In genomic region chr17:76792348-76792747, GRCh38 we compare ENCODE assay signal across 26 cellular contexts.
"Had no signal": no experiment of that assay in that cellular context is flagged by ENCODE, and none has a peak within 500 bp of the region (broad histone marks: within the 10 kb centered on the region; RNA-seq: fewer than 3 reads in every experiment).

No MANE protein-coding gene starts in this region.

- H3K4me3 Mint-ChIP-seq: activated CD4-positive, alpha-beta memory T cell treated with anti-CD3 and anti-CD28 coated beads, Interleukin-2, amount 10 ng/mL, durations not matched to agents 7 days and 5 days; activated naive CD8-positive, alpha-beta T cell treated with anti-CD3 and anti-CD28 coated beads, Interleukin-2, amount 50 U/mL, for 24 hours; nephron had no signal

- H3K27ac Mint-ChIP-seq: activated naive CD8-positive, alpha-beta T cell treated with anti-CD3 and anti-CD28 coated beads, Interleukin-2, amount 50 U/mL, for 24 hours; activated T-helper 2 cell treated with anti-CD3 and anti-CD28 coated beads, Interferon-gamma antibody, Interleukin-2, Interleukin-4, amounts not matched to agents 10 μg/mL and 5 μg/mL and 100 μg/mL, durations not matched to agents 14 hours and 24 hours and 36 hours; nephron had no signal

- H3K9me3 ChIP-seq: breast epithelium, left ventricle myocardium inferior, mucosa of descending colon, suprapubic skin, tibial nerve had no signal

- H3K9me3 Mint-ChIP-seq: activated CD4-positive, alpha-beta memory T cell treated with anti-CD3 and anti-CD28 coated beads, Interleukin-2, amount 10 ng/mL, durations not matched to agents 7 days and 5 days; activated CD4-positive, alpha-beta T cell treated with anti-CD3 and anti-CD28 coated beads, Interleukin-2, amount 10 ng/mL, durations not matched to agents 24 days and 14 days; activated naive CD4-positive, alpha-beta T cell treated with anti-CD3 and anti-CD28 coated beads, Interleukin-2, amount 50 U/mL, for 24 hours; activated naive CD8-positive, alpha-beta T cell treated with anti-CD3 and anti-CD28 coated beads, Interleukin-2, amount 50 U/mL, for 24 hours; activated T-cell treated with anti-CD3 and anti-CD28 coated beads, Interleukin-2, amount 50 U/mL, for 4 hours; activated T-helper 2 cell treated with anti-CD3 and anti-CD28 coated beads, Interferon-gamma antibody, Interleukin-2, Interleukin-4, amounts not matched to agents 10 μg/mL and 5 μg/mL and 100 μg/mL, durations not matched to agents 14 hours and 24 hours and 36 hours; nephron had no signal

- H3K27me3 Mint-ChIP-seq: activated CD4-positive, alpha-beta memory T cell treated with anti-CD3 and anti-CD28 coated beads, Interleukin-2, amount 10 ng/mL, durations not matched to agents 7 days and 5 days; activated naive CD4-positive, alpha-beta T cell treated with anti-CD3 and anti-CD28 coated beads, Interleukin-2, amount 50 U/mL, for 24 hours; activated naive CD8-positive, alpha-beta T cell treated with anti-CD3 and anti-CD28 coated beads, Interleukin-2, amount 50 U/mL, for 24 hours had no signal

- H3K36me3 ChIP-seq: breast epithelium, left ventricle myocardium inferior, suprapubic skin, WERI-Rb-1 had no signal

- H3K27me3 ChIP-seq: breast epithelium, suprapubic skin, tibial nerve had no signal

- H3K4me3 ChIP-seq: breast epithelium, left ventricle myocardium inferior, lung, mucosa of descending colon, suprapubic skin had no signal

- DNase-seq: activated CD4-positive, alpha-beta memory T cell treated with anti-CD3 and anti-CD28 coated beads, Interleukin-2, amount 10 ng/mL, durations not matched to agents 7 days and 5 days; activated CD4-positive, alpha-beta T cell treated with anti-CD3 and anti-CD28 coated beads, Interleukin-2, amount 10 ng/mL, durations not matched to agents 24 days and 14 days; activated CD8-positive, alpha-beta memory T cell treated with anti-CD3 and anti-CD28 coated beads, Interleukin-2, amount 50 U/mL, for 48 hours; activated naive CD8-positive, alpha-beta T cell treated with anti-CD3 and anti-CD28 coated beads, Interleukin-2, amount 50 U/mL, for 24 hours; activated T-cell treated with anti-CD3 and anti-CD28 coated beads, Interleukin-2, amount 50 U/mL, for 4 hours; amygdala; central memory CD4-positive, alpha-beta T cell; dermis blood vessel endothelial cell; effector memory CD4-positive, alpha-beta T cell; left ventricle myocardium inferior; mucosa of descending colon; posterior cingulate gyrus; right cardiac atrium; stimulated activated CD4-positive, alpha-beta T cell treated with anti-CD3 and anti-CD28 coated beads, Interleukin-15, amount 100 ng/mL, for 24 hours; stimulated activated CD4-positive, alpha-beta T cell treated with anti-CD3 and anti-CD28 coated beads, Interleukin-2, amount 100 ng/mL, for 24 hours; stimulated activated naive CD4-positive, alpha-beta T cell; T1000; WERI-Rb-1 had no signal

- ATAC-seq: activated CD4-positive, CD25-positive, alpha-beta regulatory T cell treated with anti-CD3 and anti-CD28 coated beads, Interleukin-2, amount 50 U/mL, for 24 hours; activated naive CD8-positive, alpha-beta T cell treated with anti-CD3 and anti-CD28 coated beads, Interleukin-2, amount 50 U/mL, for 24 hours; activated T-cell treated with anti-CD3 and anti-CD28 coated beads, Interleukin-2, amount 50 U/mL, for 4 hours; mucosa of descending colon; right cardiac atrium had no signal

- H3K27ac ChIP-seq: suprapubic skin, WERI-Rb-1 had no signal
